19 cellular contexts compared by ENCODE assay signal in genomic region chr4:3179126-3179706, GRCh38.
DNase-seq lines count a peak whose midpoint lies in the region; FAIRE-seq and TF ChIP-seq lines count a peak whose summit lies in the region.
"Had no signal": no experiment of that assay in that cellular context is flagged by ENCODE, and none has a peak within 500 bp of the region (broad histone marks: within the 10 kb centered on the region; RNA-seq: fewer than 3 reads in every experiment).

No MANE protein-coding gene starts in this region.

- no peak for FAIRE-seq in kidney (lab: Jason Lieb, UNC)

- H3K9ac ChIP-seq in kidney (ENCODE audit: low read length in 2 of 2) = no peak overlapping the region

- H3K27ac Mint-ChIP-seq in immature natural killer cell = peak overlapping the region; percentile 14 to 86 (median 72)
- H3K27ac Mint-ChIP-seq: activated CD4-positive, alpha-beta memory T cell treated with anti-CD3 and anti-CD28 coated beads for 36 hours; activated naive CD4-positive, alpha-beta T cell treated with anti-CD3 and anti-CD28 coated beads, Interleukin-2, amount 50 U/mL, for 24 hours; memory B cell; stimulated activated memory B cell treated with anti-CD40 and anti-IgM and Interleukin-4, amounts not matched to agents 10 μg/mL and 1 μg/mL and 100 μg/mL, for 72 hours had no signal

- H3K4me3 ChIP-seq in HEK293 (ENCODE audit: low read depth, low read length) = no peak overlapping the region
- H3K4me3 ChIP-seq in WERI-Rb-1 (ENCODE audit: low read depth, low read length) = no peak overlapping the region
- no peak overlapping the region for H3K4me3 ChIP-seq in kidney (ENCODE audit: low read length in 2 of 2)
- H3K4me3 ChIP-seq: colonic mucosa, heart right ventricle had no signal

- POLR2A ChIA-PET in HEK293 (lab: Yijun Ruan, JAX) = no interaction called here

- CTCF ChIA-PET in HEK293 (lab: Yijun Ruan, JAX) = interaction anchor here (0.5 kb wide), 1 partner anchor 54 kb away, joined by 3 read pairs; no protein-coding TSS in a partner anchor

- H3K36me3 ChIP-seq in HEK293 (ENCODE audit: control insufficient read depth in 2 of 2, insufficient read depth in 1 of 2, low read length in 2 of 2) = peaks cover 0 to 77% of the 10 kb centered on the region in 2 experiments; a peak in 1 of 3 replicates
- H3K36me3 ChIP-seq in WERI-Rb-1 = peaks cover 64% of the 10 kb centered on the region
- peaks cover 35 to 70% of the 10 kb centered on the region in 2 donors for H3K36me3 ChIP-seq in kidney (ENCODE audit: control insufficient read depth in 1 of 2, insufficient read depth in 2 of 2, low read length in 2 of 2)

- peak overlapping the region in 2 of 5 donors; percentile 3 for H3K4me3 Mint-ChIP-seq in immature natural killer cell
- H3K4me3 Mint-ChIP-seq: activated CD4-positive, alpha-beta memory T cell treated with anti-CD3 and anti-CD28 coated beads for 36 hours; activated naive CD4-positive, alpha-beta T cell treated with anti-CD3 and anti-CD28 coated beads, Interleukin-2, amount 50 U/mL, for 24 hours; memory B cell; stimulated activated memory B cell treated with anti-CD40 and anti-IgM and Interleukin-4, amounts not matched to agents 10 μg/mL and 1 μg/mL and 100 μg/mL, for 72 hours had no signal

- H3K9me3 ChIP-seq in HEK293 (ENCODE audit: control insufficient read depth, insufficient read depth, low read depth, low read length) = no peaks in the 10 kb centered on the region
- H3K9me3 ChIP-seq in WERI-Rb-1 (ENCODE audit: severe bottlenecking) = no peaks in the 10 kb centered on the region
- H3K9me3 ChIP-seq in kidney (ENCODE audit: control insufficient read depth in 1 of 2, low read length in 2 of 2) = no peaks in the 10 kb centered on the region
- H3K9me3 ChIP-seq: colonic mucosa, heart right ventricle had no signal

- intact Hi-C loops in posterior vena cava (cut with DNase I) = no loop called here
- intact Hi-C loops in kidney (cut with DNase I) = no loop called here

- no peaks in the 10 kb centered on the region for H3K9me3 Mint-ChIP-seq in immature natural killer cell
- H3K9me3 Mint-ChIP-seq: activated CD4-positive, alpha-beta memory T cell treated with anti-CD3 and anti-CD28 coated beads for 36 hours; activated naive CD4-positive, alpha-beta T cell treated with anti-CD3 and anti-CD28 coated beads, Interleukin-2, amount 50 U/mL, for 24 hours; memory B cell; stimulated activated memory B cell treated with anti-CD40 and anti-IgM and Interleukin-4, amounts not matched to agents 10 μg/mL and 1 μg/mL and 100 μg/mL, for 72 hours had no signal

- peaks cover 0 to 8% (median 0%) of the 10 kb centered on the region in 3 donors for H3K27me3 Mint-ChIP-seq in immature natural killer cell (ENCODE audit: low read depth in 3 of 3)
- H3K27me3 Mint-ChIP-seq: activated CD4-positive, alpha-beta memory T cell treated with anti-CD3 and anti-CD28 coated beads for 36 hours; activated naive CD4-positive, alpha-beta T cell treated with anti-CD3 and anti-CD28 coated beads, Interleukin-2, amount 50 U/mL, for 24 hours; memory B cell; naive thymus-derived CD4-positive, alpha-beta T cell; stimulated activated memory B cell treated with anti-CD40 and anti-IgM and Interleukin-4, amounts not matched to agents 10 μg/mL and 1 μg/mL and 100 μg/mL, for 72 hours had no signal

- H3K27ac ChIP-seq in HEK293 (ENCODE audit: extremely low read depth, low read depth, low read length) (no peak overlapping the region), WERI-Rb-1 (peak overlapping the region; percentile 14; the same call in 1 of the 2 replicates), kidney (ENCODE audit: low read depth in 2 of 2, low read length in 2 of 2) (no peak overlapping the region)
- H3K27ac ChIP-seq: colonic mucosa, heart right ventricle had no signal

- peaks cover 39 to 77% (median 52%) of the 10 kb centered on the region in 3 donors for H3K36me3 Mint-ChIP-seq in immature natural killer cell

- peaks cover 82 to 87% of the 10 kb centered on the region in 2 donors for H3K4me1 Mint-ChIP-seq in immature natural killer cell
- H3K4me1 Mint-ChIP-seq: activated naive CD4-positive, alpha-beta T cell treated with anti-CD3 and anti-CD28 coated beads, Interleukin-2, amount 50 U/mL, for 24 hours; memory B cell had no signal

- H3K4me1 ChIP-seq in HEK293 (ENCODE audit: control insufficient read depth, insufficient read depth, low read length) = no peaks in the 10 kb centered on the region
- no peaks in the 10 kb centered on the region for H3K4me1 ChIP-seq in kidney (ENCODE audit: control insufficient read depth in 1 of 2, insufficient read depth in 1 of 2, low read depth in 1 of 2, low read length in 2 of 2)
- H3K4me1 ChIP-seq: colonic mucosa, heart right ventricle had no signal

- DNase-seq in WERI-Rb-1 = no peak
- DNase-seq in immature natural killer cell = no peak
- peak; percentile 17 for DNase-seq in posterior vena cava (ENCODE audit: low spot score)
- DNase-seq in midbrain (lab: John Stamatoyannopoulos, UW) = no peak
- no peak for DNase-seq in A172 (ENCODE audit: low spot score)
- no peak for DNase-seq in kidney
- DNase-seq: activated CD4-positive, alpha-beta memory T cell treated with anti-CD3 and anti-CD28 coated beads for 36 hours; activated T-cell treated with anti-CD3 and anti-CD28 coated beads, Interleukin-2, amount 50 U/mL, for 1 hour; colonic mucosa; HCEC 1CT; heart right ventricle; naive thymus-derived CD4-positive, alpha-beta T cell; NCI-H2081 treated with DMSO at 0.1 percent for 48 hours; NCI-H446 treated with DMSO at 0.1 percent for 48 hours; posterior cingulate gyrus had no signal

- no peaks in the 10 kb centered on the region for H3K27me3 ChIP-seq in WERI-Rb-1 (ENCODE audit: insufficient read depth, low read depth, severe bottlenecking)
- H3K27me3 ChIP-seq: colonic mucosa, heart right ventricle had no signal

- TF ChIP-seq CTCF in HEK293 (tag by site-specific recombination; IDR thresholded peaks at IDR 0.05) (no peak), WERI-Rb-1 (IDR thresholded peaks at IDR 0.05; ENCODE audit: low read depth, low read length) (no peak), kidney (IDR thresholded peaks at IDR 0.05; ENCODE audit: borderline replicate concordance, extremely low read depth, insufficient read depth) (no peak)

TF ChIP-seq in HEK293, 187 proteins besides CTCF, POLR2A, EP300 and RAD21:
- TF ChIP-seq TCF7L2 (IDR thresholded peaks at IDR 0.05; ENCODE audit: borderline replicate concordance, low read depth, low read length) (no peak), ZSCAN4 (tag by site-specific recombination; IDR thresholded peaks at IDR 0.05) (peak; percentile 71)
